Comparison of ENCODE assay signal across 8 cellular contexts in genomic region chr12:41932470-41932991, GRCh38.
DNase-seq lines count a peak whose midpoint lies in the region; ATAC-seq and TF ChIP-seq lines count a peak whose summit lies in the region.

No MANE protein-coding gene starts in this region.

- no peaks in the 10 kb centered on the region for H3K36me3 ChIP-seq in left ventricle myocardium inferior
- H3K36me3 ChIP-seq in parathyroid adenoma (ENCODE audit: control insufficient read depth, insufficient read depth, low read length), result no peaks in the 10 kb centered on the region

- H3K27me3 ChIP-seq in left ventricle myocardium inferior (ENCODE audit: low read depth), result no peaks in the 10 kb centered on the region
- H3K27me3 ChIP-seq in parathyroid adenoma (ENCODE audit: control insufficient read depth, insufficient read depth, low read length), result no peaks in the 10 kb centered on the region

- H3K9ac ChIP-seq in parathyroid adenoma, result no peak overlapping the region

- H3K4me3 ChIP-seq in HFF-Myc (replicated peaks; ENCODE audit: low read depth, low read length) (peak overlapping the region; percentile 22), left ventricle myocardium inferior (peak overlapping the region; percentile 66), parathyroid adenoma (ENCODE audit: low read depth, low read length) (peak overlapping the region; percentile 41)

- peak; percentile 77 for DNase-seq in DMS53 treated with DMSO at 0.1 percent for 48 hours (lab: John Stamatoyannopoulos, UW; ENCODE audit: unreplicated experiment)
- DNase-seq in HFF-Myc (ENCODE audit: extremely low read depth, low read depth), result no peak
- peak; percentile 71 for DNase-seq in NCI-H2227 (lab: John Stamatoyannopoulos, UW; ENCODE audit: unreplicated experiment)
- DNase-seq in activated naive CD8-positive, alpha-beta T cell treated with anti-CD3 and anti-CD28 coated beads, Interleukin-2, amount 50 U/mL, for 24 hours, result peak; percentile 20
- DNase-seq in left ventricle myocardium inferior, result peak; percentile 82

- peaks cover 15% of the 10 kb centered on the region for H3K4me1 Mint-ChIP-seq in activated naive CD8-positive, alpha-beta T cell treated with anti-CD3 and anti-CD28 coated beads, Interleukin-2, amount 50 U/mL, for 24 hours

- no peaks in the 10 kb centered on the region for H3K9me3 Mint-ChIP-seq in activated naive CD8-positive, alpha-beta T cell treated with anti-CD3 and anti-CD28 coated beads, Interleukin-2, amount 50 U/mL, for 24 hours

- peaks cover 34% of the 10 kb centered on the region for H3K27me3 Mint-ChIP-seq in activated naive CD8-positive, alpha-beta T cell treated with anti-CD3 and anti-CD28 coated beads, Interleukin-2, amount 50 U/mL, for 24 hours

- ATAC-seq in activated naive CD8-positive, alpha-beta T cell treated with anti-CD3 and anti-CD28 coated beads, Interleukin-2, amount 50 U/mL, for 24 hours, result peak; percentile 51
- ATAC-seq in HG03097 (IDR thresholded peaks at IDR 0.05; ENCODE audit: low FRiP score, unreplicated experiment), result no peak
- no peak for ATAC-seq in HG02970 (IDR thresholded peaks at IDR 0.05; ENCODE audit: low FRiP score, unreplicated experiment)

- TF ChIP-seq CTCF in HFF-Myc (IDR thresholded peaks at IDR 0.05; ENCODE audit: low read depth, low read length, missing control alignments) (no peak), left ventricle myocardium inferior (IDR thresholded peaks at IDR 0.05; ENCODE audit: borderline replicate concordance) (peak; percentile 13), parathyroid adenoma (IDR thresholded peaks at IDR 0.05) (no peak)

- peak overlapping the region; percentile 34 for H3K4me2 ChIP-seq in parathyroid adenoma (ENCODE audit: low read length)

- no peaks in the 10 kb centered on the region for H3K36me3 Mint-ChIP-seq in activated naive CD8-positive, alpha-beta T cell treated with anti-CD3 and anti-CD28 coated beads, Interleukin-2, amount 50 U/mL, for 24 hours (ENCODE audit: low read depth)

- H3K4me1 ChIP-seq in left ventricle myocardium inferior (peaks cover 5% of the 10 kb centered on the region), parathyroid adenoma (no peaks in the 10 kb centered on the region)

- H3K9me3 ChIP-seq in left ventricle myocardium inferior (replicated peaks) (no peaks in the 10 kb centered on the region), parathyroid adenoma (ENCODE audit: control insufficient read depth, low read length) (no peaks in the 10 kb centered on the region)

- H2AFZ ChIP-seq in parathyroid adenoma, result peak overlapping the region; percentile 63

- intact Hi-C loops in left ventricle myocardium inferior (cut with micrococcal nuclease), result no loop called here

- H3K27ac ChIP-seq in left ventricle myocardium inferior (replicated peaks) (peak overlapping the region; percentile 75), parathyroid adenoma (no peak overlapping the region)

- peak overlapping the region; percentile 75 for H3K4me3 Mint-ChIP-seq in activated naive CD8-positive, alpha-beta T cell treated with anti-CD3 and anti-CD28 coated beads, Interleukin-2, amount 50 U/mL, for 24 hours

- no peak overlapping the region for H3K27ac Mint-ChIP-seq in activated naive CD8-positive, alpha-beta T cell treated with anti-CD3 and anti-CD28 coated beads, Interleukin-2, amount 50 U/mL, for 24 hours

- no peaks in the 10 kb centered on the region for H3K79me2 ChIP-seq in parathyroid adenoma
